8 cellular contexts compared by ENCODE assay signal in genomic region chr4:140004580-140005314, GRCh38.
A peak's percentile ranks its signal among the peaks of the same experiment; 100 is the strongest.
DNase-seq lines count a peak whose midpoint lies in the region; ATAC-seq lines count a peak whose summit lies in the region.

No MANE protein-coding gene starts in this region.

- peak in 33 of 56 donors; percentile 1 to 65 (median 27) for DNase-seq in amygdala (lab: John Stamatoyannopoulos, UW)
- DNase-seq in hypothalamus (lab: John Stamatoyannopoulos, UW): peak in 30 of 51 donors; percentile 6 to 75 (median 26)
- DNase-seq in skeletal muscle cell (ENCODE audit: low read depth): no peak
- DNase-seq in activated CD4-positive, alpha-beta T cell treated with anti-CD3 and anti-CD28 coated beads, Interleukin-2, amount 50 U/mL, for 1 hour: no peak
- DNase-seq in activated CD4-positive, alpha-beta T cell treated with anti-CD3 and anti-CD28 coated beads for 4 hours: no peak
- no peak for DNase-seq in effector CD4-positive, alpha-beta T cell

- no peaks in the 10 kb centered on the region for H3K9me3 ChIP-seq in HUES6 (ENCODE audit: control insufficient read depth, insufficient read depth, low read depth, low read length)

- ATAC-seq in HG02981 (IDR thresholded peaks at IDR 0.05; ENCODE audit: unreplicated experiment): no peak

- H3K4me1 ChIP-seq in HUES6 (ENCODE audit: control insufficient read depth, insufficient read depth, low read length): peaks cover 30% of the 10 kb centered on the region

- peak overlapping the region; percentile 57 for H3K9ac ChIP-seq in HUES6 (ENCODE audit: low read length)

- H3K36me3 ChIP-seq in HUES6 (ENCODE audit: control insufficient read depth, insufficient read depth, low read length): no peaks in the 10 kb centered on the region

- H3K27ac ChIP-seq in HUES6 (ENCODE audit: low read depth, low read length): no peak overlapping the region

- H3K4me3 ChIP-seq in HUES6 (ENCODE audit: low read depth, low read length) (peak overlapping the region; percentile 56), skeletal muscle cell (ENCODE audit: low read depth, low read length) (peak overlapping the region; percentile 37)

- H3K27me3 ChIP-seq in HUES6 (ENCODE audit: control insufficient read depth, insufficient read depth, low read length): peaks cover 6% of the 10 kb centered on the region; the same call in 1 of the 2 replicates

Comparison
In these comparisons a context has a peak if more than half of its experiments do, and no peak if none do; other contexts are left out.
1. DNase-seq: peak in amygdala (33 of 56) and hypothalamus (30 of 51); none in skeletal muscle cell (single experiment), activated CD4-positive, alpha-beta T cell treated with anti-CD3 and anti-CD28 coated beads, Interleukin-2, amount 50 U/mL, for 1 hour (single experiment), activated CD4-positive, alpha-beta T cell treated with anti-CD3 and anti-CD28 coated beads for 4 hours (0 of 2) and effector CD4-positive, alpha-beta T cell (single experiment).